23 cellular contexts compared by ENCODE assay signal in genomic region chr1:2109581-2110021, GRCh38. TPM values are rescaled to one million over a fixed set of nuclear protein-coding genes. Genes with fewer than 3 reads are reported as not detected.
DNase-seq lines count a peak whose midpoint lies in the region; ATAC-seq and TF ChIP-seq lines count a peak whose summit lies in the region.
"Had no signal": no experiment of that assay in that cellular context is flagged by ENCODE, and none has a peak within 500 bp of the region (broad histone marks: within the 10 kb centered on the region; RNA-seq: fewer than 3 reads in every experiment).

No MANE protein-coding gene starts in this region.

- TF ChIP-seq CTCF in right atrium auricular region (IDR thresholded peaks at IDR 0.05) (no peak), chondrocyte (IDR thresholded peaks at IDR 0.05) (no peak), lower lobe of right lung (IDR thresholded peaks at IDR 0.05) (no peak)

- H3K27me3 Mint-ChIP-seq in chondrocyte (ENCODE audit: low read depth): peaks cover 7% of the 10 kb centered on the region
- H3K27me3 Mint-ChIP-seq in activated CD8-positive, alpha-beta memory T cell treated with anti-CD3 and anti-CD28 coated beads, Interleukin-2, amount 10 ng/mL, durations not matched to agents 7 days and 5 days: no peaks in the 10 kb centered on the region
- H3K27me3 Mint-ChIP-seq: CD4-positive, alpha-beta T cell had no signal

- no peaks in the 10 kb centered on the region for H3K4me1 Mint-ChIP-seq in chondrocyte (ENCODE audit: low read depth)
- no peaks in the 10 kb centered on the region for H3K4me1 Mint-ChIP-seq in activated CD8-positive, alpha-beta memory T cell treated with anti-CD3 and anti-CD28 coated beads, Interleukin-2, amount 10 ng/mL, durations not matched to agents 7 days and 5 days

- H3K36me3 Mint-ChIP-seq in chondrocyte (ENCODE audit: low read depth): no peaks in the 10 kb centered on the region
- H3K36me3 Mint-ChIP-seq in activated CD8-positive, alpha-beta memory T cell treated with anti-CD3 and anti-CD28 coated beads, Interleukin-2, amount 10 ng/mL, durations not matched to agents 7 days and 5 days: no peaks in the 10 kb centered on the region

- H3K27me3 ChIP-seq in right atrium auricular region (no peaks in the 10 kb centered on the region), lower lobe of right lung (ENCODE audit: low read depth) (no peaks in the 10 kb centered on the region)

- H3K27ac Mint-ChIP-seq in chondrocyte (ENCODE audit: unreplicated experiment): no peak overlapping the region
- H3K27ac Mint-ChIP-seq in activated CD8-positive, alpha-beta memory T cell treated with anti-CD3 and anti-CD28 coated beads, Interleukin-2, amount 10 ng/mL, durations not matched to agents 7 days and 5 days: no peak overlapping the region
- H3K27ac Mint-ChIP-seq: CD4-positive, alpha-beta T cell had no signal

- H3K27ac ChIP-seq in right atrium auricular region (no peak overlapping the region), lower lobe of right lung (no peak overlapping the region)
- H3K27ac ChIP-seq: HL-60, RWPE1, SJCRH30 had no signal

- no peaks in the 10 kb centered on the region for H3K9me3 Mint-ChIP-seq in chondrocyte (ENCODE audit: low read depth)
- H3K9me3 Mint-ChIP-seq in activated CD8-positive, alpha-beta memory T cell treated with anti-CD3 and anti-CD28 coated beads, Interleukin-2, amount 10 ng/mL, durations not matched to agents 7 days and 5 days (ENCODE audit: low read depth): no peaks in the 10 kb centered on the region
- H3K9me3 Mint-ChIP-seq: CD4-positive, alpha-beta T cell had no signal

- no peaks in the 10 kb centered on the region for H3K36me3 ChIP-seq in right atrium auricular region
- H3K36me3 ChIP-seq in lower lobe of right lung: peaks cover 6% of the 10 kb centered on the region
- H3K36me3 ChIP-seq: HAP-1, SJCRH30 had no signal

- H3K9me3 ChIP-seq in right atrium auricular region: no peaks in the 10 kb centered on the region
- H3K9me3 ChIP-seq in lower lobe of right lung: no peaks in the 10 kb centered on the region
- H3K9me3 ChIP-seq: HAP-1, SJCRH30 had no signal

- H3K4me1 ChIP-seq in right atrium auricular region: no peaks in the 10 kb centered on the region
- peaks cover 6% of the 10 kb centered on the region for H3K4me1 ChIP-seq in lower lobe of right lung
- H3K4me1 ChIP-seq: HAP-1, SJCRH30 had no signal

- H3K4me3 ChIP-seq in right atrium auricular region (no peak overlapping the region), lower lobe of right lung (no peak overlapping the region)
- H3K4me3 ChIP-seq: HAP-1, SJCRH30 had no signal

- intact Hi-C loops in left ventricle myocardium superior (cut with micrococcal nuclease): no loop called here
- intact Hi-C loops in lower lobe of right lung (cut with DNase I): no loop called here

- CTCF ChIA-PET in activated CD8-positive, alpha-beta memory T cell treated with anti-CD3 and anti-CD28 coated beads, Interleukin-2, amount 10 ng/mL, durations not matched to agents 7 days and 5 days (lab: Charles Lee): no interaction called here

- H3K4me3 Mint-ChIP-seq in chondrocyte (ENCODE audit: unreplicated experiment): no peak overlapping the region
- no peak overlapping the region for H3K4me3 Mint-ChIP-seq in activated CD8-positive, alpha-beta memory T cell treated with anti-CD3 and anti-CD28 coated beads, Interleukin-2, amount 10 ng/mL, durations not matched to agents 7 days and 5 days
- H3K4me3 Mint-ChIP-seq: CD4-positive, alpha-beta T cell had no signal

- peak; percentile 23 for DNase-seq in left ventricle myocardium superior
- no peak for DNase-seq in right atrium auricular region (ENCODE audit: low spot score)
- peak; percentile 92 for DNase-seq in chondrocyte (ENCODE audit: low spot score)
- DNase-seq in lower lobe of right lung: peak; percentile 42
- no peak for DNase-seq in UCSD-AML1 (lab: John Stamatoyannopoulos, UW; ENCODE audit: unreplicated experiment)
- no peak for DNase-seq in activated CD8-positive, alpha-beta memory T cell treated with anti-CD3 and anti-CD28 coated beads, Interleukin-2, amount 10 ng/mL, durations not matched to agents 7 days and 5 days
- DNase-seq: CD4-positive, alpha-beta T cell; COR-L47; DMS79; KBM-7; MM.1S; NCI-H1092; NCI-H1436 treated with DMSO at 0.1 percent for 48 hours; NCI-H2029; NCI-H2227 treated with DMSO at 0.1 percent for 48 hours; NCI-H510A treated with DMSO at 0.1 percent for 48 hours; NCI-H748 treated with DMSO at 0.1 percent for 48 hours; SJCRH30 had no signal

- ATAC-seq in left ventricle myocardium superior: no peak
- ATAC-seq in lower lobe of right lung: no peak
- no peak for ATAC-seq in GM18907 (IDR thresholded peaks at IDR 0.05; ENCODE audit: unreplicated experiment)
- ATAC-seq in activated CD8-positive, alpha-beta memory T cell treated with anti-CD3 and anti-CD28 coated beads, Interleukin-2, amount 10 ng/mL, durations not matched to agents 7 days and 5 days: no peak
- ATAC-seq: HepG2 had no signal

RNA-seq across cellular contexts. Expression of gene PRKCZ, which starts 59.4 kb away (rescaled TPM):
- total RNA-seq in left ventricle myocardium superior (20.8 TPM), right atrium auricular region (10 to 100 TPM; 15.3 to 16.4 TPM), chondrocyte (4.8 to 7.8 TPM (median 5.1 TPM) in 3 replicates), lower lobe of right lung (97.6 TPM)
- 10 to 100 TPM in 1 of 2 experiments, 1 to 10 TPM in 1; 6.8 to 12.8 TPM for total RNA-seq in activated CD8-positive, alpha-beta memory T cell treated with anti-CD3 and anti-CD28 coated beads, Interleukin-2, amount 10 ng/mL, durations not matched to agents 7 days and 5 days

Comparison
In these comparisons a context has a peak if more than half of its experiments do, and no peak if none do; other contexts are left out.
1. DNase-seq: peak in left ventricle myocardium superior (single experiment), chondrocyte (single experiment) and lower lobe of right lung (single experiment); none in right atrium auricular region (single experiment), UCSD-AML1 (single experiment) and activated CD8-positive, alpha-beta memory T cell treated with anti-CD3 and anti-CD28 coated beads, Interleukin-2, amount 10 ng/mL, durations not matched to agents 7 days and 5 days (single experiment).